Comparison of ENCODE assay signal across 9 cellular contexts in genomic region chr13:42990991-42991891, GRCh38. TPM values are rescaled to one million over a fixed set of nuclear protein-coding genes. Genes with fewer than 3 reads are reported as not detected.
DNase-seq lines count a peak whose midpoint lies in the region; ATAC-seq and TF ChIP-seq lines count a peak whose summit lies in the region.
"Had no signal": no experiment of that assay in that cellular context is flagged by ENCODE, and none has a peak within 500 bp of the region (broad histone marks: within the 10 kb centered on the region; RNA-seq: fewer than 3 reads in every experiment).

No MANE protein-coding gene starts in this region.

- H3K56ac ChIP-seq in IMR-90 (ENCODE audit: extremely low read depth, insufficient read depth, low read length), result peak overlapping the region; percentile 85; the same call in 1 of the 2 replicates

- no peak overlapping the region for H4K5ac ChIP-seq in IMR-90 (ENCODE audit: low read depth, low read length)

- H3K9me1 ChIP-seq in IMR-90 (ENCODE audit: insufficient read depth, low read length), result peaks cover 7% of the 10 kb centered on the region; the same call in 1 of the 2 replicates

- H4K20me1 ChIP-seq in IMR-90 (ENCODE audit: insufficient read depth, low read length), result no peaks in the 10 kb centered on the region

- H3K36me3 Mint-ChIP-seq in dendritic cell treated with granulocyte-macrophage colony-stimulating factor and Interleukin-4, amounts not matched to agents 40 ng/mL and 50 ng/mL, for 4 days (ENCODE audit: low read depth), result peaks cover 7% of the 10 kb centered on the region
- H3K36me3 Mint-ChIP-seq in naive B cell, result no peaks in the 10 kb centered on the region

- dilution Hi-C loops in IMR-90 (cut with HindIII; ENCODE audit: low sequenced_read_pairs, unreplicated experiment), result no loop called here

- no peaks in the 10 kb centered on the region for H3K27me3 ChIP-seq in IMR-90 (ENCODE audit: control insufficient read depth, insufficient read depth, low read length)

- no peak overlapping the region for H3K27ac ChIP-seq in IMR-90 (ENCODE audit: insufficient read depth, low read length)

- H3K4me1 Mint-ChIP-seq in dendritic cell treated with granulocyte-macrophage colony-stimulating factor and Interleukin-4, amounts not matched to agents 40 ng/mL and 50 ng/mL, for 4 days (ENCODE audit: low read depth), result peaks cover 35% of the 10 kb centered on the region
- peaks cover 21 to 54% (median 25%) of the 10 kb centered on the region in 3 donors for H3K4me1 Mint-ChIP-seq in naive B cell

- H3K9me3 ChIP-seq in IMR-90 (ENCODE audit: control insufficient read depth, insufficient read depth, low read length), result no peaks in the 10 kb centered on the region

- H4K91ac ChIP-seq in IMR-90 (ENCODE audit: insufficient read depth, low read depth, low read length), result peak overlapping the region; percentile 75; the same call in 1 of the 2 replicates

- no TSS peak for BruUV-seq in IMR-90 (replicated peaks; lab: Mats Ljungman, UMichigan)

- H2BK120ac ChIP-seq in IMR-90 (ENCODE audit: low read depth, low read length), result peak overlapping the region; percentile 99

- peak overlapping the region; percentile 98 for H2BK20ac ChIP-seq in IMR-90 (ENCODE audit: low read depth, low read length)

- H3K79me1 ChIP-seq in IMR-90 (ENCODE audit: low read depth in 1 of 2, low read length in 2 of 2), result no peaks in the 10 kb centered on the region

- peak overlapping the region; percentile 38; the same call in 1 of the 2 replicates for H3K23ac ChIP-seq in IMR-90 (ENCODE audit: low read depth, low read length)

- peak overlapping the region; percentile 99; the same call in 2 of the 3 replicates for H2BK15ac ChIP-seq in IMR-90 (ENCODE audit: low read depth, low read length)

- CTCF ChIA-PET in IMR-90 (lab: Yijun Ruan, JAX), result interaction anchor here (1.1 to 1.6 kb wide), 2 partner anchors 10 to 854 kb away, joined by 3 read pairs; no protein-coding TSS in a partner anchor

- TF ChIP-seq POLR2A in IMR-90 (IDR thresholded peaks at IDR 0.05; ENCODE audit: low read depth, low read length), result no peak

- H3K14ac ChIP-seq in IMR-90 (replicated peaks; ENCODE audit: low read depth, low read length), result peak overlapping the region; percentile 43

- no peak for DNase-seq in AG09309 (ENCODE audit: low read depth)
- DNase-seq in IMR-90, result no peak
- no peak for DNase-seq in naive B cell
- no peak for DNase-seq in NCI-H2171 (lab: John Stamatoyannopoulos, UW)
- DNase-seq in activated effector memory CD4-positive, alpha-beta T cell treated with anti-CD3 and anti-CD28 coated beads, Interleukin-2, amount 50 U/mL, for 16 hours, result no peak
- DNase-seq: NCI-H510A treated with DMSO at 0.1 percent for 48 hours had no signal

- peak overlapping the region; percentile 82 for H2AK9ac ChIP-seq in IMR-90 (replicated peaks; ENCODE audit: low read depth, low read length, poor library complexity)

- no peak overlapping the region for H2BK5ac ChIP-seq in IMR-90 (ENCODE audit: low read depth, low read length, poor library complexity, severe bottlenecking)

- POLR2A ChIA-PET in IMR-90 (lab: Charles Lee; ENCODE audit: unreplicated experiment), result no interaction called here

- H3K9me3 Mint-ChIP-seq in dendritic cell treated with granulocyte-macrophage colony-stimulating factor and Interleukin-4, amounts not matched to agents 40 ng/mL and 50 ng/mL, for 4 days, result no peaks in the 10 kb centered on the region
- H3K9me3 Mint-ChIP-seq in naive B cell, result no peaks in the 10 kb centered on the region

- H3K4me1 ChIP-seq in IMR-90 (ENCODE audit: control insufficient read depth, insufficient read depth, low read length), result peaks cover 2% of the 10 kb centered on the region

- H3K4ac ChIP-seq in IMR-90 (ENCODE audit: low read depth, low read length), result peak overlapping the region; percentile 94

- peak overlapping the region; percentile 98 for H3K27ac Mint-ChIP-seq in dendritic cell treated with granulocyte-macrophage colony-stimulating factor and Interleukin-4, amounts not matched to agents 40 ng/mL and 50 ng/mL, for 4 days
- H3K27ac Mint-ChIP-seq in naive B cell, result peak overlapping the region; percentile 98 to 100 (median 99)

- no peak for TF ChIP-seq RAD21 in IMR-90 (IDR thresholded peaks at IDR 0.05; ENCODE audit: low read length)

- H3K9ac ChIP-seq in IMR-90 (ENCODE audit: low read depth, low read length), result no peak overlapping the region; the same call in 1 of the 2 replicates

- H3K4me2 ChIP-seq in IMR-90 (ENCODE audit: low read depth, low read length), result peak overlapping the region; percentile 94

- peak overlapping the region; percentile 78 to 97; a peak in 3 of 4 replicates for H4K8ac ChIP-seq in IMR-90 (ENCODE audit: low read depth in 2 of 2, low read length in 2 of 2)

- in situ Hi-C loops in IMR-90 (cut with MboI; ENCODE audit: low sequenced_read_pairs), result no loop called here

- peak overlapping the region; percentile 97 for H2AFZ ChIP-seq in IMR-90 (replicated peaks; ENCODE audit: low read length, poor library complexity)

- H3K4me3 ChIP-seq in AG09309 (ENCODE audit: control insufficient read depth, low read depth, low read length) (peak overlapping the region; percentile 73), IMR-90 (ENCODE audit: insufficient read depth, low read depth, low read length) (peak overlapping the region; percentile 43)

- H2AK5ac ChIP-seq in IMR-90 (ENCODE audit: low read depth, low read length), result peak overlapping the region; percentile 49; the same call in 1 of the 2 replicates

- TF ChIP-seq CTCF in AG09309 (IDR thresholded peaks at IDR 0.05; ENCODE audit: control insufficient read depth, insufficient read depth, low read depth, low read length, missing control alignments) (no peak), IMR-90 (conservative IDR thresholded peaks at IDR 0.05; ENCODE audit: low read depth, low read length) (no peak)

- intact Hi-C loops in IMR-90 (cut with micrococcal nuclease), result no loop called here
- intact Hi-C loops in dendritic cell treated with granulocyte-macrophage colony-stimulating factor and Interleukin-4, amounts not matched to agents 40 ng/mL and 50 ng/mL, for 4 days (cut with micrococcal nuclease), result loop anchor here (5.0 kb wide), 1 partner anchor 56 kb away; no protein-coding TSS in a partner anchor

- H3K18ac ChIP-seq in IMR-90 (ENCODE audit: low read depth, low read length), result no peak overlapping the region; the same call in none of the 2 replicates

- no peak for ATAC-seq in IMR-90 (ENCODE audit: low read depth)
- ATAC-seq in naive B cell (ENCODE audit: low read depth in 2 of 2), result no peak
- ATAC-seq in HG03457 (IDR thresholded peaks at IDR 0.05; ENCODE audit: unreplicated experiment), result no peak
- no peak for ATAC-seq in HG02852 (IDR thresholded peaks at IDR 0.05; ENCODE audit: unreplicated experiment)

- H3K4me3 Mint-ChIP-seq in dendritic cell treated with granulocyte-macrophage colony-stimulating factor and Interleukin-4, amounts not matched to agents 40 ng/mL and 50 ng/mL, for 4 days, result peak overlapping the region; percentile 96
- peak overlapping the region; percentile 94 to 98 (median 97) for H3K4me3 Mint-ChIP-seq in naive B cell

- 60% methylated on average over 1 of the region's 17 CpGs; no CpG with 5 or more reads in 1 of the 2 experiments for WGBS in IMR-90 (ENCODE audit: extremely low coverage in 2 of 2, insufficient read length in 1 of 2), 2 experiments

- no peaks in the 10 kb centered on the region for H3K27me3 Mint-ChIP-seq in dendritic cell treated with granulocyte-macrophage colony-stimulating factor and Interleukin-4, amounts not matched to agents 40 ng/mL and 50 ng/mL, for 4 days
- no peaks in the 10 kb centered on the region for H3K27me3 Mint-ChIP-seq in naive B cell

- H3K36me3 ChIP-seq in IMR-90 (ENCODE audit: control insufficient read depth, insufficient read depth, low read length), result no peaks in the 10 kb centered on the region

TF ChIP-seq in IMR-90, 13 proteins besides CTCF, POLR2A, EP300 and RAD21:
- TF ChIP-seq MAFK (IDR thresholded peaks at IDR 0.05; ENCODE audit: low read depth, low read length), result no peak
- TF ChIP-seq, protein P1, sequence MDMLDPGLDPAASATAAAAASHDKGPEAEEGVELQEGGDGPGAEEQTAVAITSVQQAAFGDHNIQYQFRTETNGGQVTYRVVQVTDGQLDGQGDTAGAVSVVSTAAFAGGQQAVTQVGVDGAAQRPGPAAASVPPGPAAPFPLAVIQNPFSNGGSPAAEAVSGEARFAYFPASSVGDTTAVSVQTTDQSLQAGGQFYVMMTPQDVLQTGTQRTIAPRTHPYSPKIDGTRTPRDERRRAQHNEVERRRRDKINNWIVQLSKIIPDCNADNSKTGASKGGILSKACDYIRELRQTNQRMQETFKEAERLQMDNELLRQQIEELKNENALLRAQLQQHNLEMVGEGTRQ (IDR thresholded peaks at IDR 0.05; ENCODE audit: low read depth, low read length), result no peak
- no peak for TF ChIP-seq NFE2L2 (IDR thresholded peaks at IDR 0.05; ENCODE audit: low read depth, low read length)
- no peak for TF ChIP-seq RCOR1 (IDR thresholded peaks at IDR 0.05; ENCODE audit: insufficient replicate concordance, low read length)
- no peak for TF ChIP-seq BHLHE40 (IDR thresholded peaks at IDR 0.05; ENCODE audit: low read depth, low read length)
- no peak for TF ChIP-seq SMC3 (IDR thresholded peaks at IDR 0.05; ENCODE audit: low read depth, low read length)
- TF ChIP-seq, protein P2, sequence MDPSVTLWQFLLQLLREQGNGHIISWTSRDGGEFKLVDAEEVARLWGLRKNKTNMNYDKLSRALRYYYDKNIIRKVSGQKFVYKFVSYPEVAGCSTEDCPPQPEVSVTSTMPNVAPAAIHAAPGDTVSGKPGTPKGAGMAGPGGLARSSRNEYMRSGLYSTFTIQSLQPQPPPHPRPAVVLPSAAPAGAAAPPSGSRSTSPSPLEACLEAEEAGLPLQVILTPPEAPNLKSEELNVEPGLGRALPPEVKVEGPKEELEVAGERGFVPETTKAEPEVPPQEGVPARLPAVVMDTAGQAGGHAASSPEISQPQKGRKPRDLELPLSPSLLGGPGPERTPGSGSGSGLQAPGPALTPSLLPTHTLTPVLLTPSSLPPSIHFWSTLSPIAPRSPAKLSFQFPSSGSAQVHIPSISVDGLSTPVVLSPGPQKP (IDR thresholded peaks at IDR 0.05; ENCODE audit: borderline replicate concordance, low read depth, low read length), result no peak

RNA-seq across cellular contexts. Expression of gene EPSTI1, which starts 0.8 kb away (rescaled TPM):
- total RNA-seq in IMR-90 (2012; rRNA removed), result 0.90 and 1.1 TPM in 2 replicates
- 1.0 and 1.6 TPM in 2 replicates for polyA plus RNA-seq in IMR-90 (2012; rRNA removed)
- polyA plus RNA-seq in IMR-90 (2012; cell fraction: cytosol; rRNA removed), result 0.41 and 0.70 TPM in 2 replicates
- polyA plus RNA-seq in IMR-90 (2012; cell fraction: nucleus; rRNA removed; ENCODE audit: low replicate concordance), result 0.45 and 3.4 TPM in 2 replicates
- 10 to 100 TPM; 13.5 to 58.6 (median 26.4) TPM for polyA plus RNA-seq in naive B cell (ENCODE audit: low read depth in 6 of 6)

RNA-seq across cellular contexts. Expression of gene DNAJC15, which starts 32.1 kb away (rescaled TPM):
- 7.0 and 12.5 TPM in 2 replicates for total RNA-seq in IMR-90 (2012; rRNA removed)
- 22.0 and 28.9 TPM in 2 replicates for polyA plus RNA-seq in IMR-90 (2012; rRNA removed)
- 4.2 and 6.8 TPM in 2 replicates for polyA plus RNA-seq in IMR-90 (2012; cell fraction: cytosol; rRNA removed)
- 3.5 and 6.9 TPM in 2 replicates for polyA plus RNA-seq in IMR-90 (2012; cell fraction: nucleus; rRNA removed; ENCODE audit: low replicate concordance)
- 10 to 100 TPM; 17.0 to 46.1 (median 32.9) TPM for polyA plus RNA-seq in naive B cell (ENCODE audit: low read depth in 6 of 6)
